29 cellular contexts compared by ENCODE assay signal in genomic region chr4:109872950-109873656, GRCh38. TPM values are rescaled to one million over a fixed set of nuclear protein-coding genes. Genes with fewer than 3 reads are reported as not detected.
"Had no signal": no experiment of that assay in that cellular context is flagged by ENCODE, and none has a peak within 500 bp of the region (broad histone marks: within the 10 kb centered on the region; RNA-seq: fewer than 3 reads in every experiment).

No MANE protein-coding gene starts in this region.

- H3K4me1 ChIP-seq: ascending aorta had no signal

- H3K27ac ChIP-seq: ascending aorta, SK-N-MC had no signal

- H3K36me3 ChIP-seq: ascending aorta had no signal

- H3K27me3 ChIP-seq: ascending aorta had no signal

- FAIRE-seq: RCC 7860, TTC549 had no signal

- H3K9me3 ChIP-seq: ascending aorta had no signal

- DNase-seq: activated CD4-positive, alpha-beta T cell treated with anti-CD3 and anti-CD28 coated beads for 48 hours; activated CD4-positive, alpha-beta T cell treated with anti-CD3 and anti-CD28 coated beads, Interleukin-2, amount 50 U/mL, for 4 hours; activated CD8-positive, alpha-beta memory T cell treated with anti-CD3 and anti-CD28 coated beads, Interleukin-2, amount 50 U/mL, for 48 hours; activated CD8-positive, alpha-beta T cell treated with anti-CD3 and anti-CD28 coated beads, Interleukin-2, amount 10 ng/mL, durations not matched to agents 7 days and 5 days; activated naive CD8-positive, alpha-beta T cell treated with anti-CD3 and anti-CD28 coated beads, Interleukin-2, amount 50 U/mL, for 24 hours; activated T-cell treated with anti-CD3 and anti-CD28 coated beads, Interleukin-2, amount 50 U/mL, for 1 hour; amniotic stem cell; KG1; MV-4-11; NCI-H1092 treated with DMSO at 0.1 percent for 48 hours; NCI-H1417 treated with DMSO at 0.1 percent for 48 hours; NCI-H1694; NCI-H2029; NCI-H2107; NCI-H345; NCI-H510A; NCI-H526 treated with DMSO at 0.1 percent for 48 hours; NCI-H82; SIG-M5; T-cell; T-helper 2 cell; T1000 had no signal

- H3K4me3 ChIP-seq: ascending aorta, SK-N-MC had no signal

RNA-seq across cellular contexts. Expression of gene LRIT3, which starts 25.2 kb away (rescaled TPM):
- total RNA-seq: ascending aorta, LHCN-M2, M059J had no signal

RNA-seq across cellular contexts. Expression of gene EGF, which starts 39.6 kb away (rescaled TPM):
- total RNA-seq: activated CD8-positive, alpha-beta T cell treated with anti-CD3 and anti-CD28 coated beads, Interleukin-2, amount 10 ng/mL, durations not matched to agents 7 days and 5 days; activated naive CD4-positive, alpha-beta T cell treated with anti-CD3 and anti-CD28 coated beads, Interleukin-2, amount 50 U/mL, for 72 hours; ascending aorta had no signal

RNA-seq across cellular contexts. Expression of gene RRH, which starts 45.3 kb away (rescaled TPM):
- total RNA-seq: ascending aorta, LHCN-M2, M059J had no signal

RNA-seq across cellular contexts. Expression of gene GAR1, which starts 57.5 kb away (rescaled TPM):
- total RNA-seq: ascending aorta had no signal
